ENCODE assay signal across 1 cellular context in the genomic region with DNA sequence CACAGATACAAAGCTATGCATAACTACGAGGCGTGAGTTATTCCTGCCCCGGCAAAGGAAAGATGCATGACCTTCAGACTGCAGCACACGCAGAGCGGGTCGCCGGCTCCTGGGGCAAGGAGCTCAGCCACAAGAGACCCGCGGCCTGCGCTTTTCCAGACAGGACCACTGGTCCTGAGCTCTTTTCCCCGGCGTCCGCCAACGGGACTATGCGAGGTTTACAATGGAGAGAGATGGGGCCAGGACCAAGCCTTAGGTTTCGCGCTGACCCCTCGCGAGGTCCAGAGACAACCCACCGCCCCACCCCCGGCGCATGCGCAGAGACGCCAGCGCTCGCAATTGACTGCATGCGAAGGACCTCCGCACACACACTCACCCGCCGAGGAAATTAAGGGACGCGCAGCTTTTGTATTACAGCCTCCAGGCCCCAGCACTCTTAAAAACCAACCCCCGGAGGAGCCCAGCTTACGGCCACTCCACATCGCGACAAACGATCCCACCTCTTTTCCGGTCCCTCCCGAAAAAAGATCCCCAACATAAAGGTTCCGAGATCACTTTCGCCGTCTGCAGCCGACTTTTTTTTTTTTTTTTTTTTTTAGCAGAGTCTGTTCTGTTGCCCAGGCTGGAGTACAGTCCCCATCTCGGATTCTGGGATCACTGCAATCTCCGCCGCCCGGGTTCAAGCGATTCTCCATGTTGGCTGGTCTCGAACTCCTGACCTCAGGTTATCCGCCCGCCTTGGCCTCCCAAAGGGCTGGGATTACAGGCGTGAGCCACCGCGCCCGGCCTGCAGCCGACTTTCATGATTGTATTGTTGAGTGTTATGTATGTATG.
A peak's percentile ranks its signal among the peaks of the same experiment; 100 is the strongest.
TF ChIP-seq lines count a peak whose summit lies in the region.

A gene with protein sequence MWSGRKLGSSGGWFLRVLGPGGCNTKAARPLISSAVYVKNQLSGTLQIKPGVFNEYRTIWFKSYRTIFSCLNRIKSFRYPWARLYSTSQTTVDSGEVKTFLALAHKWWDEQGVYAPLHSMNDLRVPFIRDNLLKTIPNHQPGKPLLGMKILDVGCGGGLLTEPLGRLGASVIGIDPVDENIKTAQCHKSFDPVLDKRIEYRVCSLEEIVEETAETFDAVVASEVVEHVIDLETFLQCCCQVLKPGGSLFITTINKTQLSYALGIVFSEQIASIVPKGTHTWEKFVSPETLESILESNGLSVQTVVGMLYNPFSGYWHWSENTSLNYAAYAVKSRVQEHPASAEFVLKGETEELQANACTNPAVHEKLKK (minus strand): TSS at position 498 of the 834 bp plus-strand sequence. CDS start 16 bp downstream, at position 482.

TF ChIP-seq in K562, 482 proteins besides CTCF, POLR2A, EP300 and RAD21 (continued from another document and continues in another):
- TF ChIP-seq ZNF121 (CRISPR knock-in tag; conservative IDR thresholded peaks at IDR 0.05) (no peak), CHD4 (IDR thresholded peaks at IDR 0.05; ENCODE audit: insufficient read depth, insufficient replicate concordance, low read depth, low read length, poor library complexity, severe bottlenecking) (peak; percentile 60), ZNF507 (tag; conservative IDR thresholded peaks at IDR 0.05) (no peak), NR2C1 (IDR thresholded peaks at IDR 0.05) (peak; percentile 79), NR2C1 (tag; IDR thresholded peaks at IDR 0.05) (peak; percentile 47; the same call in 1 of the 2 replicates), RBM22 (IDR thresholded peaks at IDR 0.05; ENCODE audit: low read depth, low read length, poor library complexity, severe bottlenecking) (no peak), ELK1 (CRISPR knock-in tag; IDR thresholded peaks at IDR 0.05) (no peak), XRCC3 (IDR thresholded peaks at IDR 0.05) (no peak), SRSF9 (IDR thresholded peaks at IDR 0.05; ENCODE audit: borderline replicate concordance, low read depth, low read length) (no peak), KAT2B (IDR thresholded peaks at IDR 0.05; ENCODE audit: low read depth, low read length) (no peak), SREBF1 (IDR thresholded peaks at IDR 0.05; ENCODE audit: borderline replicate concordance, low read depth, low read length) (no peak), ZNF584 (CRISPR knock-in tag; IDR thresholded peaks at IDR 0.05; ENCODE audit: low read depth) (no peak), CBFA2T2 (conservative IDR thresholded peaks at IDR 0.05) (no peak), NR1H2 (CRISPR knock-in tag; IDR thresholded peaks at IDR 0.05) (no peak), TCF15 (CRISPR knock-in tag; IDR thresholded peaks at IDR 0.05) (no peak), RUNX1 (IDR thresholded peaks at IDR 0.05; ENCODE audit: low read depth) (no peak), POLR2B (IDR thresholded peaks at IDR 0.05; ENCODE audit: low read depth, partially characterized antibody) (peak; percentile 83), FOSL1 (tag; conservative IDR thresholded peaks at IDR 0.05) (no peak; the same call in 1 of the 2 replicates), ZNF398 (CRISPR knock-in tag; IDR thresholded peaks at IDR 0.05) (no peak), ELF4 (CRISPR knock-in tag; IDR thresholded peaks at IDR 0.05) (0 out of 2 replicates have a peak, but pooled peaks have one; percentile 25), KDM2B (CRISPR knock-in tag; IDR thresholded peaks at IDR 0.05) (no peak), ZFX (CRISPR knock-in tag; IDR thresholded peaks at IDR 0.05) (peak; percentile 84), MBD2 (IDR thresholded peaks at IDR 0.05; ENCODE audit: borderline replicate concordance, low read depth) (no peak; the same call in 1 of the 2 replicates), HDAC1 (IDR thresholded peaks at IDR 0.05) (peak in 1 of 2 experiments; percentile 21; a peak in 1 of 4 replicates), CEBPB (tag; IDR thresholded peaks at IDR 0.05) (no peak), ILK (tag; IDR thresholded peaks at IDR 0.05; ENCODE audit: borderline replicate concordance, low read depth) (no peak), RBFOX2 (IDR thresholded peaks at IDR 0.05; ENCODE audit: low read depth, low read length) (peak; percentile 88), CBFA2T3 (IDR thresholded peaks at IDR 0.05) (no peak)
- TF ChIP-seq, protein P1, sequence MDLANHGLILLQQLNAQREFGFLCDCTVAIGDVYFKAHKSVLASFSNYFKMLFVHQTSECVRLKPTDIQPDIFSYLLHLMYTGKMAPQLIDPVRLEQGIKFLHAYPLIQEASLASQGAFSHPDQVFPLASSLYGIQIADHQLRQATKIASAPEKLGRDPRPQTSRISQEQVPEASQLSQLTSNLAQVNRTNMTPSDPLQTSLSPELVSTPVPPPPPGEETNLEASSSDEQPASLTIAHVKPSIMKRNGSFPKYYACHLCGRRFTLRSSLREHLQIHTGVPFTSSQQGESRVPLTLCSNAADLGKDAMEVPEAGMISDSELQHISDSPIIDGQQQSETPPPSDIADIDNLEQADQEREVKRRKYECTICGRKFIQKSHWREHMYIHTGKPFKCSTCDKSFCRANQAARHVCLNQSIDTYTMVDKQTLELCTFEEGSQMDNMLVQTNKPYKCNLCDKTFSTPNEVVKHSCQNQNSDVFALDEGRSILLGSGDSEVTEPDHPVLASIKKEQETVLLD (IDR thresholded peaks at IDR 0.05) = peak; percentile 97
- TF ChIP-seq, protein P2, sequence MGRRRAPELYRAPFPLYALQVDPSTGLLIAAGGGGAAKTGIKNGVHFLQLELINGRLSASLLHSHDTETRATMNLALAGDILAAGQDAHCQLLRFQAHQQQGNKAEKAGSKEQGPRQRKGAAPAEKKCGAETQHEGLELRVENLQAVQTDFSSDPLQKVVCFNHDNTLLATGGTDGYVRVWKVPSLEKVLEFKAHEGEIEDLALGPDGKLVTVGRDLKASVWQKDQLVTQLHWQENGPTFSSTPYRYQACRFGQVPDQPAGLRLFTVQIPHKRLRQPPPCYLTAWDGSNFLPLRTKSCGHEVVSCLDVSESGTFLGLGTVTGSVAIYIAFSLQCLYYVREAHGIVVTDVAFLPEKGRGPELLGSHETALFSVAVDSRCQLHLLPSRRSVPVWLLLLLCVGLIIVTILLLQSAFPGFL (CRISPR knock-in tag; IDR thresholded peaks at IDR 0.05) = 0 out of 2 replicates have a peak, but pooled peaks have one; percentile 81
- TF ChIP-seq, protein P3, sequence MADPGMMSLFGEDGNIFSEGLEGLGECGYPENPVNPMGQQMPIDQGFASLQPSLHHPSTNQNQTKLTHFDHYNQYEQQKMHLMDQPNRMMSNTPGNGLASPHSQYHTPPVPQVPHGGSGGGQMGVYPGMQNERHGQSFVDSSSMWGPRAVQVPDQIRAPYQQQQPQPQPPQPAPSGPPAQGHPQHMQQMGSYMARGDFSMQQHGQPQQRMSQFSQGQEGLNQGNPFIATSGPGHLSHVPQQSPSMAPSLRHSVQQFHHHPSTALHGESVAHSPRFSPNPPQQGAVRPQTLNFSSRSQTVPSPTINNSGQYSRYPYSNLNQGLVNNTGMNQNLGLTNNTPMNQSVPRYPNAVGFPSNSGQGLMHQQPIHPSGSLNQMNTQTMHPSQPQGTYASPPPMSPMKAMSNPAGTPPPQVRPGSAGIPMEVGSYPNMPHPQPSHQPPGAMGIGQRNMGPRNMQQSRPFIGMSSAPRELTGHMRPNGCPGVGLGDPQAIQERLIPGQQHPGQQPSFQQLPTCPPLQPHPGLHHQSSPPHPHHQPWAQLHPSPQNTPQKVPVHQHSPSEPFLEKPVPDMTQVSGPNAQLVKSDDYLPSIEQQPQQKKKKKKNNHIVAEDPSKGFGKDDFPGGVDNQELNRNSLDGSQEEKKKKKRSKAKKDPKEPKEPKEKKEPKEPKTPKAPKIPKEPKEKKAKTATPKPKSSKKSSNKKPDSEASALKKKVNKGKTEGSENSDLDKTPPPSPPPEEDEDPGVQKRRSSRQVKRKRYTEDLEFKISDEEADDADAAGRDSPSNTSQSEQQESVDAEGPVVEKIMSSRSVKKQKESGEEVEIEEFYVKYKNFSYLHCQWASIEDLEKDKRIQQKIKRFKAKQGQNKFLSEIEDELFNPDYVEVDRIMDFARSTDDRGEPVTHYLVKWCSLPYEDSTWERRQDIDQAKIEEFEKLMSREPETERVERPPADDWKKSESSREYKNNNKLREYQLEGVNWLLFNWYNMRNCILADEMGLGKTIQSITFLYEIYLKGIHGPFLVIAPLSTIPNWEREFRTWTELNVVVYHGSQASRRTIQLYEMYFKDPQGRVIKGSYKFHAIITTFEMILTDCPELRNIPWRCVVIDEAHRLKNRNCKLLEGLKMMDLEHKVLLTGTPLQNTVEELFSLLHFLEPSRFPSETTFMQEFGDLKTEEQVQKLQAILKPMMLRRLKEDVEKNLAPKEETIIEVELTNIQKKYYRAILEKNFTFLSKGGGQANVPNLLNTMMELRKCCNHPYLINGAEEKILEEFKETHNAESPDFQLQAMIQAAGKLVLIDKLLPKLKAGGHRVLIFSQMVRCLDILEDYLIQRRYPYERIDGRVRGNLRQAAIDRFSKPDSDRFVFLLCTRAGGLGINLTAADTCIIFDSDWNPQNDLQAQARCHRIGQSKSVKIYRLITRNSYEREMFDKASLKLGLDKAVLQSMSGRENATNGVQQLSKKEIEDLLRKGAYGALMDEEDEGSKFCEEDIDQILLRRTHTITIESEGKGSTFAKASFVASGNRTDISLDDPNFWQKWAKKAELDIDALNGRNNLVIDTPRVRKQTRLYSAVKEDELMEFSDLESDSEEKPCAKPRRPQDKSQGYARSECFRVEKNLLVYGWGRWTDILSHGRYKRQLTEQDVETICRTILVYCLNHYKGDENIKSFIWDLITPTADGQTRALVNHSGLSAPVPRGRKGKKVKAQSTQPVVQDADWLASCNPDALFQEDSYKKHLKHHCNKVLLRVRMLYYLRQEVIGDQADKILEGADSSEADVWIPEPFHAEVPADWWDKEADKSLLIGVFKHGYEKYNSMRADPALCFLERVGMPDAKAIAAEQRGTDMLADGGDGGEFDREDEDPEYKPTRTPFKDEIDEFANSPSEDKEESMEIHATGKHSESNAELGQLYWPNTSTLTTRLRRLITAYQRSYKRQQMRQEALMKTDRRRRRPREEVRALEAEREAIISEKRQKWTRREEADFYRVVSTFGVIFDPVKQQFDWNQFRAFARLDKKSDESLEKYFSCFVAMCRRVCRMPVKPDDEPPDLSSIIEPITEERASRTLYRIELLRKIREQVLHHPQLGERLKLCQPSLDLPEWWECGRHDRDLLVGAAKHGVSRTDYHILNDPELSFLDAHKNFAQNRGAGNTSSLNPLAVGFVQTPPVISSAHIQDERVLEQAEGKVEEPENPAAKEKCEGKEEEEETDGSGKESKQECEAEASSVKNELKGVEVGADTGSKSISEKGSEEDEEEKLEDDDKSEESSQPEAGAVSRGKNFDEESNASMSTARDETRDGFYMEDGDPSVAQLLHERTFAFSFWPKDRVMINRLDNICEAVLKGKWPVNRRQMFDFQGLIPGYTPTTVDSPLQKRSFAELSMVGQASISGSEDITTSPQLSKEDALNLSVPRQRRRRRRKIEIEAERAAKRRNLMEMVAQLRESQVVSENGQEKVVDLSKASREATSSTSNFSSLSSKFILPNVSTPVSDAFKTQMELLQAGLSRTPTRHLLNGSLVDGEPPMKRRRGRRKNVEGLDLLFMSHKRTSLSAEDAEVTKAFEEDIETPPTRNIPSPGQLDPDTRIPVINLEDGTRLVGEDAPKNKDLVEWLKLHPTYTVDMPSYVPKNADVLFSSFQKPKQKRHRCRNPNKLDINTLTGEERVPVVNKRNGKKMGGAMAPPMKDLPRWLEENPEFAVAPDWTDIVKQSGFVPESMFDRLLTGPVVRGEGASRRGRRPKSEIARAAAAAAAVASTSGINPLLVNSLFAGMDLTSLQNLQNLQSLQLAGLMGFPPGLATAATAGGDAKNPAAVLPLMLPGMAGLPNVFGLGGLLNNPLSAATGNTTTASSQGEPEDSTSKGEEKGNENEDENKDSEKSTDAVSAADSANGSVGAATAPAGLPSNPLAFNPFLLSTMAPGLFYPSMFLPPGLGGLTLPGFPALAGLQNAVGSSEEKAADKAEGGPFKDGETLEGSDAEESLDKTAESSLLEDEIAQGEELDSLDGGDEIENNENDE (IDR thresholded peaks at IDR 0.05; ENCODE audit: low read depth, low read length) = no peak
- TF ChIP-seq, protein P4, sequence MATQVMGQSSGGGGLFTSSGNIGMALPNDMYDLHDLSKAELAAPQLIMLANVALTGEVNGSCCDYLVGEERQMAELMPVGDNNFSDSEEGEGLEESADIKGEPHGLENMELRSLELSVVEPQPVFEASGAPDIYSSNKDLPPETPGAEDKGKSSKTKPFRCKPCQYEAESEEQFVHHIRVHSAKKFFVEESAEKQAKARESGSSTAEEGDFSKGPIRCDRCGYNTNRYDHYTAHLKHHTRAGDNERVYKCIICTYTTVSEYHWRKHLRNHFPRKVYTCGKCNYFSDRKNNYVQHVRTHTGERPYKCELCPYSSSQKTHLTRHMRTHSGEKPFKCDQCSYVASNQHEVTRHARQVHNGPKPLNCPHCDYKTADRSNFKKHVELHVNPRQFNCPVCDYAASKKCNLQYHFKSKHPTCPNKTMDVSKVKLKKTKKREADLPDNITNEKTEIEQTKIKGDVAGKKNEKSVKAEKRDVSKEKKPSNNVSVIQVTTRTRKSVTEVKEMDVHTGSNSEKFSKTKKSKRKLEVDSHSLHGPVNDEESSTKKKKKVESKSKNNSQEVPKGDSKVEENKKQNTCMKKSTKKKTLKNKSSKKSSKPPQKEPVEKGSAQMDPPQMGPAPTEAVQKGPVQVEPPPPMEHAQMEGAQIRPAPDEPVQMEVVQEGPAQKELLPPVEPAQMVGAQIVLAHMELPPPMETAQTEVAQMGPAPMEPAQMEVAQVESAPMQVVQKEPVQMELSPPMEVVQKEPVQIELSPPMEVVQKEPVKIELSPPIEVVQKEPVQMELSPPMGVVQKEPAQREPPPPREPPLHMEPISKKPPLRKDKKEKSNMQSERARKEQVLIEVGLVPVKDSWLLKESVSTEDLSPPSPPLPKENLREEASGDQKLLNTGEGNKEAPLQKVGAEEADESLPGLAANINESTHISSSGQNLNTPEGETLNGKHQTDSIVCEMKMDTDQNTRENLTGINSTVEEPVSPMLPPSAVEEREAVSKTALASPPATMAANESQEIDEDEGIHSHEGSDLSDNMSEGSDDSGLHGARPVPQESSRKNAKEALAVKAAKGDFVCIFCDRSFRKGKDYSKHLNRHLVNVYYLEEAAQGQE (CRISPR knock-in tag; IDR thresholded peaks at IDR 0.05; ENCODE audit: low read depth) = peak; percentile 53; the same call in 1 of the 2 replicates
